ENCODE assay signal across 8 cellular contexts in genomic region chr5:137754236-137754960, GRCh38. TPM values are rescaled to one million over a fixed set of nuclear protein-coding genes. Genes with fewer than 3 reads are reported as not detected.
DNase-seq lines count a peak whose midpoint lies in the region; ATAC-seq and TF ChIP-seq lines count a peak whose summit lies in the region.

Gene HNRNPA0 (minus strand): TSS chr5:137754363. CDS start chr5:137754066, 297 bp downstream.

- H3K4me3 ChIP-seq in GM12864 (ENCODE audit: low read depth, low read length) (peak within 1 kb of the TSS; percentile 80), SU-DHL-6 (ENCODE audit: insufficient read depth, low read length, poor library complexity, severe bottlenecking) (peak within 1 kb of the TSS; percentile 88), parathyroid adenoma (ENCODE audit: low read depth, low read length) (peak within 1 kb of the TSS; percentile 100), tibial nerve (peak within 1 kb of the TSS; percentile 52 to 90 (median 84))

- peaks cover 26% of the 10 kb centered on the region for H3K36me3 ChIP-seq in SU-DHL-6 (ENCODE audit: low read length)
- H3K36me3 ChIP-seq in parathyroid adenoma (ENCODE audit: control insufficient read depth, insufficient read depth, low read length), result no peaks in the 10 kb centered on the region
- peaks cover 0 to 3% (median 0%) of the 10 kb centered on the region in 3 donors for H3K36me3 ChIP-seq in tibial nerve

- intact Hi-C loops in Right ventricle myocardium superior (cut with DNase I), result loop anchor here (10.0 kb wide), 1 partner anchor 380 kb away; the partner anchor contains the start of gene NME5

- no peaks in the 10 kb centered on the region for H3K9me3 Mint-ChIP-seq in activated naive CD8-positive, alpha-beta T cell treated with anti-CD3 and anti-CD28 coated beads, Interleukin-2, amount 10 ng/mL, durations not matched to agents 7 days and 5 days

- no peaks in the 10 kb centered on the region for H3K9me2 ChIP-seq in SU-DHL-6 (replicated peaks; ENCODE audit: insufficient read depth, low read length)

- H3K4me1 Mint-ChIP-seq in activated naive CD8-positive, alpha-beta T cell treated with anti-CD3 and anti-CD28 coated beads, Interleukin-2, amount 10 ng/mL, durations not matched to agents 7 days and 5 days, result peaks cover 25% of the 10 kb centered on the region

- peak within 1 kb of the TSS; percentile 96 for H3K4me2 ChIP-seq in SU-DHL-6 (ENCODE audit: low read depth, low read length, poor library complexity, severe bottlenecking)
- peak within 1 kb of the TSS; percentile 54 for H3K4me2 ChIP-seq in parathyroid adenoma (ENCODE audit: low read length)

- 0 to 1% methylated on average over 55 to 61 of the region's 77 CpGs for WGBS in tibial nerve, 2 donors

- H3K27ac Mint-ChIP-seq in activated naive CD8-positive, alpha-beta T cell treated with anti-CD3 and anti-CD28 coated beads, Interleukin-2, amount 10 ng/mL, durations not matched to agents 7 days and 5 days, result peak within 1 kb of the TSS; percentile 100

- H3K79me2 ChIP-seq in SU-DHL-6 (ENCODE audit: insufficient read depth, low read length) (peaks cover 38% of the 10 kb centered on the region), parathyroid adenoma (peaks cover 15% of the 10 kb centered on the region)

- peak within 1 kb of the TSS; percentile 91 for H3K4me3 Mint-ChIP-seq in activated naive CD8-positive, alpha-beta T cell treated with anti-CD3 and anti-CD28 coated beads, Interleukin-2, amount 10 ng/mL, durations not matched to agents 7 days and 5 days

- H3K9ac ChIP-seq in SU-DHL-6 (ENCODE audit: low read length), result peak within 1 kb of the TSS; percentile 97
- H3K9ac ChIP-seq in parathyroid adenoma, result peak within 1 kb of the TSS; percentile 99

- H3K36me3 Mint-ChIP-seq in activated naive CD8-positive, alpha-beta T cell treated with anti-CD3 and anti-CD28 coated beads, Interleukin-2, amount 10 ng/mL, durations not matched to agents 7 days and 5 days, result peaks cover 28% of the 10 kb centered on the region

- TF ChIP-seq CTCF in GM12864 (IDR thresholded peaks at IDR 0.05; ENCODE audit: low read depth, low read length, missing control alignments), result no peak
- TF ChIP-seq CTCF in SU-DHL-6 (IDR thresholded peaks at IDR 0.05; ENCODE audit: insufficient read depth, low read length, poor library complexity, severe bottlenecking), result no peak
- TF ChIP-seq CTCF in parathyroid adenoma (IDR thresholded peaks at IDR 0.05), result peak; percentile 23
- no peak for TF ChIP-seq CTCF in tibial nerve (IDR thresholded peaks at IDR 0.05)

- TF ChIP-seq EP300 in tibial nerve (IDR thresholded peaks at IDR 0.05), result peak; percentile 53 to 98

- H3K27me3 ChIP-seq in SU-DHL-6 (ENCODE audit: low read length) (no peaks in the 10 kb centered on the region), parathyroid adenoma (ENCODE audit: control insufficient read depth, insufficient read depth, low read length) (no peaks in the 10 kb centered on the region), tibial nerve (no peaks in the 10 kb centered on the region)

- peaks cover 34% of the 10 kb centered on the region for H4K20me1 ChIP-seq in SU-DHL-6 (ENCODE audit: low read depth, low read length)

- POLR2A ChIA-PET in activated naive CD8-positive, alpha-beta T cell treated with anti-CD3 and anti-CD28 coated beads, Interleukin-2, amount 10 ng/mL, durations not matched to agents 7 days and 5 days (lab: Charles Lee), result interaction anchor here (0.9 to 2.6 kb wide), 17 partner anchors 13 to 711 kb away, joined by 3 to 47 read pairs (median 5); partner anchors contain the start of genes EGR1, KIF20A, KLHL3 and PKD2L2

- H3K27me3 Mint-ChIP-seq in activated naive CD8-positive, alpha-beta T cell treated with anti-CD3 and anti-CD28 coated beads, Interleukin-2, amount 10 ng/mL, durations not matched to agents 7 days and 5 days, result peaks cover 2% of the 10 kb centered on the region

- H3K27ac ChIP-seq in SU-DHL-6 (ENCODE audit: low read depth, low read length) (peak within 1 kb of the TSS; percentile 84), parathyroid adenoma (peak within 1 kb of the TSS; percentile 97), tibial nerve (peak within 1 kb of the TSS; percentile 88 to 99 (median 98))

- H3F3A ChIP-seq in SU-DHL-6 (ENCODE audit: insufficient read depth), result peaks cover 14% of the 10 kb centered on the region

- H2AFZ ChIP-seq in SU-DHL-6 (ENCODE audit: low read depth, low read length, severe bottlenecking) (peak within 1 kb of the TSS; percentile 47), parathyroid adenoma (peak within 1 kb of the TSS; percentile 93)

- peaks cover 4% of the 10 kb centered on the region for H3K4me1 ChIP-seq in parathyroid adenoma
- H3K4me1 ChIP-seq in tibial nerve, result peaks cover 0 to 40% (median 11%) of the 10 kb centered on the region in 4 donors

- DNase-seq in GM12864 (ENCODE audit: low read depth) (peak; percentile 94), NCI-H128 (lab: John Stamatoyannopoulos, UW; ENCODE audit: unreplicated experiment) (peak; percentile 90), Right ventricle myocardium superior (peak; percentile 99), tibial nerve (ENCODE audit: low spot score in 2 of 2) (peak; percentile 92 to 93)
- DNase-seq in activated naive CD8-positive, alpha-beta T cell treated with anti-CD3 and anti-CD28 coated beads, Interleukin-2, amount 10 ng/mL, durations not matched to agents 7 days and 5 days, result peak; percentile 97

- peak; percentile 95 to 97 for TF ChIP-seq POLR2A in tibial nerve (IDR thresholded peaks at IDR 0.05)

- ATAC-seq in HG02678 (IDR thresholded peaks at IDR 0.05; ENCODE audit: unreplicated experiment) (peak; percentile 80), Right ventricle myocardium superior (ENCODE audit: poor library complexity) (peak; percentile 95)
- peak; percentile 84 for ATAC-seq in activated naive CD8-positive, alpha-beta T cell treated with anti-CD3 and anti-CD28 coated beads, Interleukin-2, amount 10 ng/mL, durations not matched to agents 7 days and 5 days (ENCODE audit: low read depth)

- H3K9me3 ChIP-seq in SU-DHL-6 (ENCODE audit: insufficient read depth, low read length) (no peaks in the 10 kb centered on the region), parathyroid adenoma (ENCODE audit: control insufficient read depth, low read length) (no peaks in the 10 kb centered on the region), tibial nerve (no peaks in the 10 kb centered on the region)

RNA-seq across cellular contexts. Expression of gene HNRNPA0, which starts in this region (rescaled TPM):
- total RNA-seq in activated naive CD8-positive, alpha-beta T cell treated with anti-CD3 and anti-CD28 coated beads, Interleukin-2, amount 10 ng/mL, durations not matched to agents 7 days and 5 days, result 10 to 100 TPM; 31.4 to 31.7 TPM
- total RNA-seq in Right ventricle myocardium superior, result 12.1 TPM
- 10 to 100 TPM; 12.6 to 17.0 (median 15.0) TPM for total RNA-seq in tibial nerve

Comparison
In these comparisons a context has a peak if more than half of its experiments do, and no peak if none do; other contexts are left out.
1. Peak in every context shown above with its lines: DNase-seq, ATAC-seq, H3K4me3 ChIP-seq and H3K27ac ChIP-seq.